In the genomic region with DNA sequence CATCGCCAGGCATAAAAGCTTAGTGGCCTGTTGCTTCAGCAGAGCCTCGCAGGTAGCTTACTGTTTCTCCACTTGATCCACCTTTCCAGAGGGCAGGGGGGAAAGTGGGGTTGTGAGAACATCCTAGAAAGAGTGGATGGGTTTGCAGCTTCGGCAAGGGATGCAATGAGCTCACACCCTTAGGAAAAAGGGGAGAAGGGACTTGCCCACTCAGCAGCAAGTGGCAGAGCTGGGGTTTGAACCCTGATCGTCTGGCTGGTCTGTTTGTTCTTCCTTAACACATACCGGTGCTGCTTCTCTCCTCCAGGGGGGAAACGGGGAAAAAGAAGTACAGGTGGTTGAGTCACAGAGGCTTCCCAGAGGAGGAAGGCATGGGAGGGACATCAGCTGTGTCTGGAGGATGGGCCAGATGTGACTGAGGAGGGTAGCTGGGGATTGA, we compare ENCODE assay signal across 8 cellular contexts. TPM values are rescaled to one million over a fixed set of nuclear protein-coding genes. Genes with fewer than 3 reads are reported as not detected.
A peak's percentile ranks its signal among the peaks of the same experiment; 100 is the strongest.
DNase-seq lines count a peak whose midpoint lies in the region; ATAC-seq and TF ChIP-seq lines count a peak whose summit lies in the region.

No MANE protein-coding gene starts in this region.

- WGBS in transverse colon (ENCODE audit: low coverage in 1 of 2), 2 donors, result 7 to 27% methylated on average over 3 to 6 of the region's 6 CpGs

- intact Hi-C loops in transverse colon (cut with DNase I; ENCODE audit: low total_unique reads), result no loop called here

- TF ChIP-seq CTCF in HL-60 (IDR thresholded peaks at IDR 0.05; ENCODE audit: insufficient read depth, low read length) (no peak), transverse colon (IDR thresholded peaks at IDR 0.05) (no peak)

- H3K4me3 ChIP-seq in HL-60 (replicated peaks; ENCODE audit: insufficient read depth, low read length) (peak overlapping the region; percentile 73), adipocyte (ENCODE audit: low read length) (peak overlapping the region; percentile 81), transverse colon (peak overlapping the region; percentile 64 to 88 (median 80))

- peak overlapping the region; percentile 85 for H3K9ac ChIP-seq in adipocyte (ENCODE audit: low read length)

- no peaks in the 10 kb centered on the region for H3K27me3 ChIP-seq in HL-60 (ENCODE audit: insufficient read depth, poor library complexity, severe bottlenecking)
- no peaks in the 10 kb centered on the region for H3K27me3 ChIP-seq in adipocyte (replicated peaks; ENCODE audit: control insufficient read depth, insufficient read depth, low read length)
- H3K27me3 ChIP-seq in transverse colon, result no peaks in the 10 kb centered on the region

- in situ Hi-C loops in ACHN (cut with HindIII; ENCODE audit: low pct_ligation_motif_present, low pct_unique_long_range_greater_than_20kb, low sequenced_read_pairs) (no loop called here), transverse colon (cut with MboI; ENCODE audit: low pct_ligation_motif_present in 1 of 4, low pct_unique_long_range_greater_than_20kb in 1 of 4, low sequenced_read_pairs in 3 of 4) (no loop called here)

- TF ChIP-seq EP300 in transverse colon (IDR thresholded peaks at IDR 0.05; ENCODE audit: low read depth), result no peak

- no peak for ATAC-seq in GM21526 (IDR thresholded peaks at IDR 0.05; ENCODE audit: low FRiP score, unreplicated experiment)

- H3K27ac ChIP-seq in HL-60 (replicated peaks) (peak overlapping the region; percentile 56), transverse colon (peak overlapping the region; percentile 74 to 86 (median 82))

- H3K9me3 ChIP-seq in adipocyte (ENCODE audit: control insufficient read depth, low read length), result no peaks in the 10 kb centered on the region
- H3K9me3 ChIP-seq in transverse colon, result no peaks in the 10 kb centered on the region

- H3K36me3 ChIP-seq in adipocyte (ENCODE audit: control insufficient read depth, insufficient read depth, low read length, severe bottlenecking), result no peaks in the 10 kb centered on the region
- H3K36me3 ChIP-seq in transverse colon, result no peaks in the 10 kb centered on the region

- DNase-seq in ACHN (peak; percentile 11), HL-60 (ENCODE audit: low read depth in 1 of 2, low spot score in 1 of 2) (peak in 1 of 2 experiments; percentile 21), adipocyte (ENCODE audit: low read depth) (peak; percentile 23), kidney tubule cell (ENCODE audit: low spot score) (peak; percentile 81), transverse colon (no peak), iPS-NIHi11 (ENCODE audit: low spot score) (no peak), NCI-H446 treated with DMSO at 0.1 percent for 48 hours (lab: John Stamatoyannopoulos, UW) (no peak)

- H3K4me1 ChIP-seq in adipocyte (ENCODE audit: control insufficient read depth, insufficient read depth, low read length) (peaks cover 11% of the 10 kb centered on the region), transverse colon (peaks cover 8 to 29% (median 25%) of the 10 kb centered on the region in 4 donors)

- no peak for TF ChIP-seq POLR2A in transverse colon (IDR thresholded peaks at IDR 0.05)

RNA-seq across cellular contexts. Expression of a gene that starts 1.0 kb away (rescaled TPM):
- total RNA-seq in transverse colon, result 10 to 100 TPM in 1 of 4 donors, 1 to 10 TPM in 3; 2.6 to 19.7 (median 6.0) TPM

RNA-seq across cellular contexts. Expression of a gene that starts 50.5 kb away (rescaled TPM):
- total RNA-seq in transverse colon, result 10 to 100 TPM in 1 of 4 donors, 1 to 10 TPM in 3; 4.9 to 12.5 (median 6.6) TPM

Comparison
In these comparisons a context has a peak if more than half of its experiments do, and no peak if none do; other contexts are left out.
1. DNase-seq: peak in ACHN (single experiment), adipocyte (single experiment) and kidney tubule cell (single experiment); none in transverse colon (single experiment), iPS-NIHi11 (single experiment) and NCI-H446 treated with DMSO at 0.1 percent for 48 hours (single experiment).
2. Peak in every context shown above with its lines, with median percentiles within 50 percentile points of each other: H3K4me3 ChIP-seq.